9 cellular contexts compared by ENCODE assay signal in genomic region chr2:27703638-27704341, GRCh38. TPM values are rescaled to one million over a fixed set of nuclear protein-coding genes. Genes with fewer than 3 reads are reported as not detected.
DNase-seq lines count a peak whose midpoint lies in the region; ATAC-seq and TF ChIP-seq lines count a peak whose summit lies in the region.
"Had no signal": no experiment of that assay in that cellular context is flagged by ENCODE, and none has a peak within 500 bp of the region (broad histone marks: within the 10 kb centered on the region; RNA-seq: fewer than 3 reads in every experiment).

No MANE protein-coding gene starts in this region.

- 28% methylated on average over 9 of the region's 9 CpGs for WGBS in heart right ventricle, 2 donors

- H3K4me3 ChIP-seq in heart right ventricle: no peak overlapping the region
- H3K4me3 ChIP-seq: BLaER1 had no signal

- ATAC-seq in heart right ventricle (peak; percentile 32 to 76 (median 62)), HG03571 (IDR thresholded peaks at IDR 0.05; ENCODE audit: unreplicated experiment) (no peak)

- H3K36me3 ChIP-seq in heart right ventricle: peaks cover 0 to 3% (median 0%) of the 10 kb centered on the region in 9 donors
- H3K36me3 ChIP-seq: BLaER1 had no signal

- no peaks in the 10 kb centered on the region for H3K9me3 ChIP-seq in heart right ventricle
- H3K9me3 ChIP-seq: BLaER1 had no signal

- peaks cover 7 to 45% (median 28%) of the 10 kb centered on the region in 9 donors for H3K4me1 ChIP-seq in heart right ventricle

- intact Hi-C loops in heart right ventricle (cut with DNase I): loop anchor here (1.0 to 10.0 kb wide), 8 partner anchors 691 to 754 kb away; partner anchors contain the start of gene FOSL2 (in 1 of the 10)

- DNase-seq in NK-92 treated with Interleukin-12 subunit alpha and Interleukin-12 subunit beta, amount 100 ng/mL, for 24 hours (lab: John Stamatoyannopoulos, UW): peak; percentile 69
- DNase-seq in NK-92 (lab: John Stamatoyannopoulos, UW; ENCODE audit: unreplicated experiment): no peak
- peak; percentile 75 for DNase-seq in NCI-H146 (lab: John Stamatoyannopoulos, UW)
- DNase-seq in SW 1271 (lab: John Stamatoyannopoulos, UW): peak; percentile 46 to 85
- DNase-seq in activated naive CD8-positive, alpha-beta T cell treated with anti-CD3 and anti-CD28 coated beads, Interleukin-2, amount 50 U/mL, for 16 hours (ENCODE audit: low read depth, low spot score): peak; percentile 81
- DNase-seq in heart right ventricle: peak; percentile 70 to 89
- peak; percentile 84 for DNase-seq in retina

- H3K27ac ChIP-seq in heart right ventricle: peak overlapping the region in 2 of 10 donors; percentile 36 to 79
- H3K27ac ChIP-seq: BLaER1 had no signal

- H3K27me3 ChIP-seq in heart right ventricle: no peaks in the 10 kb centered on the region
- H3K27me3 ChIP-seq: BLaER1 had no signal

- peak; percentile 88 to 95 (median 93) for TF ChIP-seq CTCF in heart right ventricle (IDR thresholded peaks at IDR 0.05)

RNA-seq across cellular contexts. Expression of gene SLC4A1AP, which starts 40.1 kb away (rescaled TPM):
- total RNA-seq in heart right ventricle: 10 to 100 TPM; 19.1 to 28.7 (median 22.5) TPM
- 10 to 100 TPM; 11.0 to 20.8 TPM for polyA plus RNA-seq in heart right ventricle

RNA-seq across cellular contexts. Expression of gene SUPT7L, which starts 40.4 kb away (rescaled TPM):
- total RNA-seq in heart right ventricle: 10 to 100 TPM; 22.0 to 32.2 (median 26.0) TPM
- 10 to 100 TPM; 18.4 to 42.3 TPM for polyA plus RNA-seq in heart right ventricle
